Comparison of ENCODE assay signal across 11 cellular contexts in genomic region chrX:316351-317325, GRCh38. TPM values are rescaled to one million over a fixed set of nuclear protein-coding genes. Genes with fewer than 3 reads are reported as not detected.
DNase-seq lines count a peak whose midpoint lies in the region; ATAC-seq and TF ChIP-seq lines count a peak whose summit lies in the region.
"Had no signal": no experiment of that assay in that cellular context is flagged by ENCODE, and none has a peak within 500 bp of the region (broad histone marks: within the 10 kb centered on the region; RNA-seq: fewer than 3 reads in every experiment).

No MANE protein-coding gene starts in this region.

- H3K9me3 ChIP-seq in T-helper 17 cell (ENCODE audit: control insufficient read depth, low read length, poor library complexity, severe bottlenecking) (no peaks in the 10 kb centered on the region), right cardiac atrium (ENCODE audit: control insufficient read depth, low read length) (no peaks in the 10 kb centered on the region), gastrocnemius medialis (no peaks in the 10 kb centered on the region)

- no peaks in the 10 kb centered on the region for H3K27me3 Mint-ChIP-seq in activated CD8-positive, alpha-beta memory T cell treated with anti-CD3 and anti-CD28 coated beads, Interleukin-2, amount 10 ng/mL, durations not matched to agents 7 days and 5 days
- H3K27me3 Mint-ChIP-seq in T-helper 17 cell = no peaks in the 10 kb centered on the region

- TF ChIP-seq POLR2A in gastrocnemius medialis (IDR thresholded peaks at IDR 0.05) = no peak

- no peak for TF ChIP-seq CTCF in gastrocnemius medialis (IDR thresholded peaks at IDR 0.05 in 4 of 5, conservative IDR thresholded peaks at IDR 0.05 in 1 of 5)

- CTCF ChIA-PET in activated CD8-positive, alpha-beta memory T cell treated with anti-CD3 and anti-CD28 coated beads, Interleukin-2, amount 10 ng/mL, durations not matched to agents 7 days and 5 days (lab: Charles Lee) = no interaction called here

- H3K27ac ChIP-seq in right cardiac atrium (ENCODE audit: low read length) (no peak overlapping the region), gastrocnemius medialis (peak overlapping the region; percentile 12 to 99 (median 95))
- H3K27ac ChIP-seq: PC-9 had no signal

- no peak overlapping the region for H3K4me3 ChIP-seq in right cardiac atrium (ENCODE audit: low read length)
- no peak overlapping the region for H3K4me3 ChIP-seq in gastrocnemius medialis
- H3K4me3 ChIP-seq: PC-9 had no signal

- H3K36me3 ChIP-seq in gastrocnemius medialis = peaks cover 0 to 34% of the 10 kb centered on the region in 2 donors

- no peak for DNase-seq in activated CD8-positive, alpha-beta memory T cell treated with anti-CD3 and anti-CD28 coated beads, Interleukin-2, amount 10 ng/mL, durations not matched to agents 7 days and 5 days
- no peak for DNase-seq in activated CD8-positive, alpha-beta memory T cell treated with anti-CD3 and anti-CD28 coated beads for 24 hours
- DNase-seq in T-helper 17 cell (no peak), right cardiac atrium (peak in 2 of 3 donors; percentile 68 to 69), gastrocnemius medialis (no peak), hepatic stellate cell (ENCODE audit: low spot score) (no peak), NCI-H446 (lab: John Stamatoyannopoulos, UW) (no peak), NCI-H774 (lab: John Stamatoyannopoulos, UW) (no peak)
- DNase-seq: anterior cingulate cortex, NCI-H1436 treated with DMSO at 0.1 percent for 48 hours, PC-9 had no signal

- H3K9me3 Mint-ChIP-seq in activated CD8-positive, alpha-beta memory T cell treated with anti-CD3 and anti-CD28 coated beads, Interleukin-2, amount 10 ng/mL, durations not matched to agents 7 days and 5 days (ENCODE audit: low read depth) = no peaks in the 10 kb centered on the region

- in situ Hi-C loops in gastrocnemius medialis (cut with MboI; ENCODE audit: low sequenced_read_pairs in 4 of 4) = no loop called here

- peaks cover 15% of the 10 kb centered on the region for H3K4me1 Mint-ChIP-seq in activated CD8-positive, alpha-beta memory T cell treated with anti-CD3 and anti-CD28 coated beads, Interleukin-2, amount 10 ng/mL, durations not matched to agents 7 days and 5 days
- H3K4me1 Mint-ChIP-seq in T-helper 17 cell = peaks cover 18% of the 10 kb centered on the region

- H3K27me3 ChIP-seq in right cardiac atrium (ENCODE audit: control insufficient read depth, insufficient read depth) (no peaks in the 10 kb centered on the region), gastrocnemius medialis (no peaks in the 10 kb centered on the region)

- H3K27ac Mint-ChIP-seq in activated CD8-positive, alpha-beta memory T cell treated with anti-CD3 and anti-CD28 coated beads, Interleukin-2, amount 10 ng/mL, durations not matched to agents 7 days and 5 days = peak overlapping the region; percentile 56
- no peak overlapping the region for H3K27ac Mint-ChIP-seq in T-helper 17 cell

- intact Hi-C loops in right cardiac atrium (cut with DNase I) = no loop called here
- intact Hi-C loops in gastrocnemius medialis (cut with DNase I; ENCODE audit: low total_unique reads) = loop anchor here (5.0 kb wide), 1 partner anchor 71 kb away; the partner anchor contains the start of gene PPP2R3B

- no peak for ATAC-seq in activated CD8-positive, alpha-beta memory T cell treated with anti-CD3 and anti-CD28 coated beads, Interleukin-2, amount 10 ng/mL, durations not matched to agents 7 days and 5 days
- ATAC-seq in T-helper 17 cell = no peak
- no peak for ATAC-seq in right cardiac atrium
- ATAC-seq in gastrocnemius medialis = no peak

- peaks cover 15% of the 10 kb centered on the region for H3K36me3 Mint-ChIP-seq in activated CD8-positive, alpha-beta memory T cell treated with anti-CD3 and anti-CD28 coated beads, Interleukin-2, amount 10 ng/mL, durations not matched to agents 7 days and 5 days
- H3K36me3 Mint-ChIP-seq in T-helper 17 cell (ENCODE audit: low read depth) = peaks cover 8% of the 10 kb centered on the region

- peak overlapping the region; percentile 39 for H3K4me3 Mint-ChIP-seq in activated CD8-positive, alpha-beta memory T cell treated with anti-CD3 and anti-CD28 coated beads, Interleukin-2, amount 10 ng/mL, durations not matched to agents 7 days and 5 days
- peak overlapping the region; percentile 9 for H3K4me3 Mint-ChIP-seq in T-helper 17 cell

- 94% methylated on average over 50 of the region's 50 CpGs for WGBS in right cardiac atrium

- H3K4me1 ChIP-seq in right cardiac atrium (ENCODE audit: control insufficient read depth, insufficient read depth, low read length) (peaks cover 3% of the 10 kb centered on the region), gastrocnemius medialis (peaks cover 9 to 18% of the 10 kb centered on the region in 2 donors)

RNA-seq across cellular contexts. Expression of gene GTPBP6, which starts 2.0 kb away (rescaled TPM):
- 10 to 100 TPM; 53.2 to 57.2 TPM for total RNA-seq in activated CD8-positive, alpha-beta memory T cell treated with anti-CD3 and anti-CD28 coated beads, Interleukin-2, amount 10 ng/mL, durations not matched to agents 7 days and 5 days
- total RNA-seq in T-helper 17 cell (10 to 100 TPM; 67.7 to 69.0 TPM), right cardiac atrium (10 to 100 TPM; 48.4 to 57.6 (median 54.8) TPM), gastrocnemius medialis (10 to 100 TPM; 40.1 to 79.4 (median 46.9) TPM)
- 59.0 TPM for polyA plus RNA-seq in right cardiac atrium

RNA-seq across cellular contexts. Expression of gene PLCXD1, which starts 35.5 kb away (rescaled TPM):
- 10 to 100 TPM; 41.1 to 67.9 TPM for total RNA-seq in activated CD8-positive, alpha-beta memory T cell treated with anti-CD3 and anti-CD28 coated beads, Interleukin-2, amount 10 ng/mL, durations not matched to agents 7 days and 5 days
- total RNA-seq in T-helper 17 cell (10 to 100 TPM; 13.0 to 17.9 TPM), right cardiac atrium (1 to 10 TPM; 2.1 to 9.0 (median 4.7) TPM), gastrocnemius medialis (1 to 10 TPM in 1 of 4 donors, under 1 TPM in 3; 0.36 to 1.7 (median 0.66) TPM)
- polyA plus RNA-seq in right cardiac atrium = 3.6 TPM

Comparison
In these comparisons a context has a peak if more than half of its experiments do, and no peak if none do; other contexts are left out.
1. DNase-seq: peak in right cardiac atrium (2 of 3); none in activated CD8-positive, alpha-beta memory T cell treated with anti-CD3 and anti-CD28 coated beads, Interleukin-2, amount 10 ng/mL, durations not matched to agents 7 days and 5 days (single experiment), activated CD8-positive, alpha-beta memory T cell treated with anti-CD3 and anti-CD28 coated beads for 24 hours (single experiment), T-helper 17 cell (0 of 3), gastrocnemius medialis (0 of 2), hepatic stellate cell (single experiment), NCI-H446 (0 of 2) and NCI-H774 (single experiment).